In the genomic region with DNA sequence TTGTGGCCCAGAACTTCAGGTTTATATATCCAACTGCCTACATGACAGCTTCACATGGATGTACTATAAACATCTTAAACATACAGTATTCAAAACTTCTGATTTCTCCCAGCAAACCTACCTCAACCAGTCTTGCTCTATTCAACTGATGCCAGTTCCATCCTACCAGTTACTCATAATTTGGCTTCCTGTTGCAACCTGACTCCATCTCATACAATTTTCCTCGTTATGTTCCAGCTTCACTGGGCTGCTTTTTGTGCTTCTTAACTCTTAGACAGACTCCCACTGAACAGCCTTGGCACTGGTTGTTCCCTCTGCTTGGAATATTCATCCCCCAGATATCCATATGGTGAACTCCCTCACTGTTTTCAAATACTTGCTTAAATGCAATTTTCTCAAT, we compare ENCODE assay signal across 27 cellular contexts.
A peak's percentile ranks its signal among the peaks of the same experiment; 100 is the strongest.
DNase-seq lines count a peak whose midpoint lies in the region; ATAC-seq and TF ChIP-seq lines count a peak whose summit lies in the region.
"Had no signal": no experiment of that assay in that cellular context is flagged by ENCODE, and none has a peak within 500 bp of the region (broad histone marks: within the 10 kb centered on the region; RNA-seq: fewer than 3 reads in every experiment).

No MANE protein-coding gene starts in this region.

- intact Hi-C loops in MCF 10A (cut with micrococcal nuclease) = no loop called here
- intact Hi-C loops in breast epithelium (cut with DNase I; ENCODE audit: low total_unique reads) = no loop called here

- no peak overlapping the region for H3K4me3 ChIP-seq in breast epithelium
- H3K4me3 ChIP-seq in SK-N-SH (ENCODE audit: low read depth in 2 of 2, low read length in 1 of 2) = no peak overlapping the region
- no peak overlapping the region for H3K4me3 ChIP-seq in fibroblast of lung (replicated peaks in 1 of 4; ENCODE audit: control extremely low read depth in 1 of 4, insufficient read depth in 1 of 4, low read depth in 3 of 4, low read length in 4 of 4)
- H3K4me3 ChIP-seq: GM23248, thyroid gland, vagina had no signal

- WGBS in SK-N-SH (ENCODE audit: low lambda C conversion rate) = 37% methylated on average over 1 of the region's 1 CpG

- H3K36me3 ChIP-seq in breast epithelium (no peaks in the 10 kb centered on the region), SK-N-SH (replicated peaks in 1 of 2; ENCODE audit: control insufficient read depth in 1 of 2, insufficient read depth in 2 of 2, low read length in 1 of 2) (no peaks in the 10 kb centered on the region), fibroblast of lung (ENCODE audit: control insufficient read depth, insufficient read depth, low read length) (no peaks in the 10 kb centered on the region)
- H3K36me3 ChIP-seq: thyroid gland, vagina, WERI-Rb-1 had no signal

- no peak overlapping the region for H3K4me3 Mint-ChIP-seq in MCF 10A (ENCODE audit: unreplicated experiment)
- H3K4me3 Mint-ChIP-seq: activated naive CD4-positive, alpha-beta T cell treated with anti-CD3 and anti-CD28 coated beads for 36 hours; B cell; CD8-positive, alpha-beta memory T cell; endodermal cell; HFFc6; mesothelial cell of epicardium; naive B cell; stimulated activated naive CD8-positive, alpha-beta T cell treated with anti-CD3 and anti-CD28 coated beads, Interleukin-15, Interleukin-2, amounts not matched to agents 100 ng/mL and 50 ng/mL, for 24 hours had no signal

- no peaks in the 10 kb centered on the region for H3K9me3 Mint-ChIP-seq in MCF 10A (ENCODE audit: unreplicated experiment)
- H3K9me3 Mint-ChIP-seq: activated naive CD4-positive, alpha-beta T cell treated with anti-CD3 and anti-CD28 coated beads for 36 hours; CD8-positive, alpha-beta memory T cell; endodermal cell; HFFc6 had no signal

- no TSS peak for BruUV-seq in MCF 10A (replicated peaks; lab: Mats Ljungman, UMichigan)

- no peaks in the 10 kb centered on the region for H3K27me3 Mint-ChIP-seq in MCF 10A (ENCODE audit: insufficient read depth, unreplicated experiment)
- H3K27me3 Mint-ChIP-seq: B cell; naive B cell; stimulated activated naive CD8-positive, alpha-beta T cell treated with anti-CD3 and anti-CD28 coated beads, Interleukin-15, Interleukin-2, amounts not matched to agents 100 ng/mL and 50 ng/mL, for 24 hours had no signal

- H3K4me2 ChIP-seq in SK-N-SH (0 out of 2 replicates have a peak overlapping the region, but pooled peaks have one; percentile 17), fibroblast of lung (ENCODE audit: extremely low read depth, insufficient read depth, low read length) (no peak overlapping the region)

- TF ChIP-seq POLR2A in breast epithelium (IDR thresholded peaks at IDR 0.05) = no peak

- H3K36me3 Mint-ChIP-seq in MCF 10A (ENCODE audit: insufficient read depth, unreplicated experiment) = peaks cover 13% of the 10 kb centered on the region
- H3K36me3 Mint-ChIP-seq: mesothelial cell of epicardium, naive B cell had no signal

- no peak for TF ChIP-seq EP300 in SK-N-SH (IDR thresholded peaks at IDR 0.05; ENCODE audit: borderline replicate concordance in 1 of 2, low read depth in 1 of 2, low read length in 1 of 2)

- no peak overlapping the region for H3K27ac Mint-ChIP-seq in MCF 10A (ENCODE audit: low read depth, unreplicated experiment)
- H3K27ac Mint-ChIP-seq: activated naive CD4-positive, alpha-beta T cell treated with anti-CD3 and anti-CD28 coated beads for 36 hours; B cell; endodermal cell; HFFc6; mesothelial cell of epicardium; naive B cell; stimulated activated naive CD8-positive, alpha-beta T cell treated with anti-CD3 and anti-CD28 coated beads, Interleukin-15, Interleukin-2, amounts not matched to agents 100 ng/mL and 50 ng/mL, for 24 hours had no signal

- DNase-seq in MCF 10A (ENCODE audit: unreplicated experiment) (peak; percentile 71), breast epithelium (ENCODE audit: low spot score in 2 of 2) (no peak), SK-N-SH (no peak), fibroblast of lung (ENCODE audit: low read depth in 2 of 2) (peak; percentile 44 to 57), hepatic stellate cell (ENCODE audit: low spot score) (no peak), amygdala (lab: John Stamatoyannopoulos, UW) (no peak)
- no peak for DNase-seq in activated naive CD4-positive, alpha-beta T cell treated with anti-CD3 and anti-CD28 coated beads, Interleukin-2, amount 50 U/mL, for 16 hours
- DNase-seq: activated CD4-positive, alpha-beta T cell treated with anti-CD3 and anti-CD28 coated beads, Interleukin-2, amount 50 U/mL, for 1 hour; activated naive CD4-positive, alpha-beta T cell treated with anti-CD3 and anti-CD28 coated beads for 36 hours; CD8-positive, alpha-beta memory T cell; endodermal cell; GM23248; HFFc6; kidney; naive B cell; NCI-H1092; NCI-H187 treated with DMSO at 0.1 percent for 48 hours; SHP77; thyroid gland; WERI-Rb-1 had no signal

- TF ChIP-seq CTCF in MCF 10A (IDR thresholded peaks at IDR 0.05; ENCODE audit: unreplicated experiment) (no peak), breast epithelium (IDR thresholded peaks at IDR 0.05) (no peak), SK-N-SH (IDR thresholded peaks at IDR 0.05) (no peak), fibroblast of lung (conservative IDR thresholded peaks at IDR 0.05 in 1 of 2, IDR thresholded peaks at IDR 0.05 in 1 of 2; ENCODE audit: low read depth in 1 of 2, low read length in 2 of 2) (no peak)

- H3K4me1 Mint-ChIP-seq in MCF 10A (ENCODE audit: insufficient read depth, unreplicated experiment) = peaks cover 22% of the 10 kb centered on the region
- H3K4me1 Mint-ChIP-seq: B cell, endodermal cell, mesothelial cell of epicardium, naive B cell had no signal

- CTCF ChIA-PET in MCF 10A (lab: Yijun Ruan, JAX) (interaction anchor here (1.1 to 1.5 kb wide), 2 partner anchors 51 to 204 kb away, joined by 4 to 5 read pairs; no protein-coding TSS in a partner anchor), SK-N-SH (lab: Yijun Ruan, JAX) (no interaction called here)

- H3K4me1 ChIP-seq in breast epithelium = no peaks in the 10 kb centered on the region
- peaks cover 0 to 20% of the 10 kb centered on the region in 2 experiments; a peak in 2 of 4 replicates for H3K4me1 ChIP-seq in SK-N-SH (ENCODE audit: control insufficient read depth in 1 of 2, insufficient read depth in 2 of 2, low read depth in 1 of 2, low read length in 1 of 2)
- H3K4me1 ChIP-seq in fibroblast of lung (ENCODE audit: control insufficient read depth, extremely low read depth, insufficient read depth, low read length) = no peaks in the 10 kb centered on the region
- H3K4me1 ChIP-seq: thyroid gland, vagina had no signal

- no peaks in the 10 kb centered on the region for H3K79me2 ChIP-seq in SK-N-SH (ENCODE audit: insufficient read depth)
- no peaks in the 10 kb centered on the region for H3K79me2 ChIP-seq in fibroblast of lung (ENCODE audit: control insufficient read depth, insufficient read depth, low read length)

- H3K9me2 ChIP-seq in SK-N-SH = no peaks in the 10 kb centered on the region

- no peak overlapping the region for H3K27ac ChIP-seq in breast epithelium
- H3K27ac ChIP-seq in SK-N-SH (ENCODE audit: low read depth in 2 of 2, low read length in 1 of 2) = peak overlapping the region in 1 of 2 experiments; percentile 48; a peak in 2 of 4 replicates
- H3K27ac ChIP-seq in fibroblast of lung (ENCODE audit: insufficient read depth, low read length) = no peak overlapping the region
- H3K27ac ChIP-seq: GM23248, HL-60, thyroid gland, vagina, WERI-Rb-1 had no signal

- POLR2A ChIA-PET in MCF 10A (lab: Yijun Ruan, JAX) = no interaction called here
- POLR2A ChIA-PET in SK-N-SH (lab: Yijun Ruan, JAX) = no interaction called here

- ATAC-seq in GM18511 (IDR thresholded peaks at IDR 0.05; ENCODE audit: unreplicated experiment) = no peak
- ATAC-seq: HepG2 had no signal

- H3K9ac ChIP-seq in SK-N-SH (no peak overlapping the region), fibroblast of lung (ENCODE audit: insufficient read depth, low read length) (no peak overlapping the region)
- H3K9ac ChIP-seq: GM23248 had no signal

- H3K9me3 ChIP-seq in breast epithelium (no peaks in the 10 kb centered on the region), SK-N-SH (no peaks in the 10 kb centered on the region), fibroblast of lung (ENCODE audit: control insufficient read depth, insufficient read depth, low read depth, low read length) (no peaks in the 10 kb centered on the region)
- H3K9me3 ChIP-seq: thyroid gland, vagina had no signal

- H2AFZ ChIP-seq in SK-N-SH (ENCODE audit: low read depth) = peak overlapping the region; percentile 44; the same call in 1 of the 2 replicates
- H2AFZ ChIP-seq in fibroblast of lung (ENCODE audit: low read length) = no peak overlapping the region
- H2AFZ ChIP-seq: GM23248 had no signal

- TF ChIP-seq RAD21 in SK-N-SH (IDR thresholded peaks at IDR 0.05; ENCODE audit: low read length) = no peak

- H3F3A ChIP-seq in SK-N-SH (replicated peaks; ENCODE audit: insufficient read depth) = peaks cover 14% of the 10 kb centered on the region

- H4K20me1 ChIP-seq in SK-N-SH (ENCODE audit: insufficient read depth) (no peaks in the 10 kb centered on the region), fibroblast of lung (ENCODE audit: control insufficient read depth, extremely low read depth, insufficient read depth, low read length) (no peaks in the 10 kb centered on the region)

- H3K27me3 ChIP-seq in breast epithelium (no peaks in the 10 kb centered on the region), SK-N-SH (ENCODE audit: insufficient read depth) (no peaks in the 10 kb centered on the region), fibroblast of lung (ENCODE audit: control insufficient read depth, insufficient read depth, low read length) (no peaks in the 10 kb centered on the region)
- H3K27me3 ChIP-seq: thyroid gland, vagina had no signal

TF ChIP-seq in SK-N-SH, 30 proteins besides CTCF, POLR2A, EP300 and RAD21:
- TF ChIP-seq, protein P1, sequence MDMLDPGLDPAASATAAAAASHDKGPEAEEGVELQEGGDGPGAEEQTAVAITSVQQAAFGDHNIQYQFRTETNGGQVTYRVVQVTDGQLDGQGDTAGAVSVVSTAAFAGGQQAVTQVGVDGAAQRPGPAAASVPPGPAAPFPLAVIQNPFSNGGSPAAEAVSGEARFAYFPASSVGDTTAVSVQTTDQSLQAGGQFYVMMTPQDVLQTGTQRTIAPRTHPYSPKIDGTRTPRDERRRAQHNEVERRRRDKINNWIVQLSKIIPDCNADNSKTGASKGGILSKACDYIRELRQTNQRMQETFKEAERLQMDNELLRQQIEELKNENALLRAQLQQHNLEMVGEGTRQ (IDR thresholded peaks at IDR 0.05; ENCODE audit: borderline replicate concordance, low read depth, low read length) = no peak
- peak; percentile 44; the same call in 1 of the 2 replicates for TF ChIP-seq NFIC (IDR thresholded peaks at IDR 0.05; ENCODE audit: borderline replicate concordance)
TF ChIP-seq in SK-N-SH: peak in this region for 1.

Comparison
In these comparisons a context has a peak if more than half of its experiments do, and no peak if none do; other contexts are left out.
1. DNase-seq: peak in MCF 10A (single experiment) and fibroblast of lung (2 of 2); none in breast epithelium (0 of 2), SK-N-SH (single experiment), activated naive CD4-positive, alpha-beta T cell treated with anti-CD3 and anti-CD28 coated beads, Interleukin-2, amount 50 U/mL, for 16 hours (single experiment), hepatic stellate cell (single experiment) and amygdala (0 of 56).